Comparison of ENCODE assay signal across 20 cellular contexts in genomic region chrX:103503163-103503852, GRCh38. TPM values are rescaled to one million over a fixed set of nuclear protein-coding genes. Genes with fewer than 3 reads are reported as not detected.
DNase-seq lines count a peak whose midpoint lies in the region; ATAC-seq and TF ChIP-seq lines count a peak whose summit lies in the region.
"Had no signal": no experiment of that assay in that cellular context is flagged by ENCODE, and none has a peak within 500 bp of the region (broad histone marks: within the 10 kb centered on the region; RNA-seq: fewer than 3 reads in every experiment).

No MANE protein-coding gene starts in this region.

- H3K4me1 Mint-ChIP-seq in endodermal cell: peaks cover 4% of the 10 kb centered on the region
- H3K4me1 Mint-ChIP-seq: activated naive CD8-positive, alpha-beta T cell treated with anti-CD3 and anti-CD28 coated beads, Interleukin-2, amount 50 U/mL, for 24 hours; central memory CD8-positive, alpha-beta T cell; stimulated activated naive B cell treated with anti-CD40 and anti-IgM and Interleukin-4, amounts not matched to agents 10 μg/mL and 1 μg/mL and 100 μg/mL, for 72 hours had no signal

- H3K79me2 ChIP-seq in GM23248 (ENCODE audit: insufficient read depth): no peaks in the 10 kb centered on the region
- H3K79me2 ChIP-seq: parathyroid adenoma had no signal

- in situ Hi-C loops in GM23248 (cut with MboI): no loop called here

- H3K9ac ChIP-seq in GM23248: 0 out of 2 replicates have a peak overlapping the region, but pooled peaks have one; percentile 14
- H3K9ac ChIP-seq in endodermal cell (ENCODE audit: extremely low read depth, low read length, poor library complexity, severe bottlenecking): no peak overlapping the region
- no peak overlapping the region for H3K9ac ChIP-seq in colonic mucosa (ENCODE audit: low read depth in 2 of 2, low read length in 2 of 2)
- H3K9ac ChIP-seq: BLaER1, parathyroid adenoma had no signal

- H3K36me3 ChIP-seq in GM23248 (ENCODE audit: low read depth): no peaks in the 10 kb centered on the region
- H3K36me3 ChIP-seq in endodermal cell (ENCODE audit: control insufficient read depth, insufficient read depth, low read length): no peaks in the 10 kb centered on the region
- no peaks in the 10 kb centered on the region for H3K36me3 ChIP-seq in colonic mucosa
- H3K36me3 ChIP-seq: BLaER1, transverse colon had no signal

- 4 to 11% methylated on average over 7 to 8 of the region's 8 CpGs for WGBS in GM23248 (ENCODE audit: low coverage in 1 of 2, low lambda C conversion rate in 2 of 2, missing lambda C conversion rate in 2 of 2), 2 experiments
- 20 to 68% methylated on average over 1 to 8 of the region's 8 CpGs for WGBS in endodermal cell (ENCODE audit: insufficient coverage in 1 of 2, insufficient read length in 1 of 2), 2 experiments

- peaks cover 16% of the 10 kb centered on the region for H3K27me3 Mint-ChIP-seq in endodermal cell (ENCODE audit: insufficient read depth)
- H3K27me3 Mint-ChIP-seq: activated naive CD8-positive, alpha-beta T cell treated with anti-CD3 and anti-CD28 coated beads, Interleukin-2, amount 50 U/mL, for 24 hours; central memory CD8-positive, alpha-beta T cell; stimulated activated naive B cell treated with anti-CD40 and anti-IgM and Interleukin-4, amounts not matched to agents 10 μg/mL and 1 μg/mL and 100 μg/mL, for 72 hours had no signal

- intact Hi-C loops in colonic mucosa (cut with DNase I): no loop called here

- H3K27ac Mint-ChIP-seq in endodermal cell: peak overlapping the region; percentile 5
- H3K27ac Mint-ChIP-seq: activated naive CD8-positive, alpha-beta T cell treated with anti-CD3 and anti-CD28 coated beads, Interleukin-2, amount 50 U/mL, for 24 hours; activated T-helper 1 cell treated with anti-CD3 and anti-CD28 coated beads, Interleukin-12 subunit alpha, Interleukin-12 subunit beta, Interleukin-2, Interleukin-4 antibody, amounts not matched to agents 30 ng/mL and 10 ng/mL and 1 ng/mL, durations not matched to agents 14 hours and 24 hours and 36 hours; effector memory CD8-positive, alpha-beta T cell; stimulated activated naive B cell treated with anti-CD40 and anti-IgM and Interleukin-4, amounts not matched to agents 10 μg/mL and 1 μg/mL and 100 μg/mL, for 72 hours had no signal

- no peak overlapping the region for H3K4me3 ChIP-seq in GM23248
- H3K4me3 ChIP-seq in endodermal cell (ENCODE audit: low read length): no peak overlapping the region
- H3K4me3 ChIP-seq in retinal pigment epithelial cell (ENCODE audit: low read length): no peak overlapping the region
- no peak overlapping the region for H3K4me3 ChIP-seq in colonic mucosa
- H3K4me3 ChIP-seq: BLaER1, transverse colon had no signal

- no peaks in the 10 kb centered on the region for H3K9me3 Mint-ChIP-seq in endodermal cell
- H3K9me3 Mint-ChIP-seq: activated naive CD8-positive, alpha-beta T cell treated with anti-CD3 and anti-CD28 coated beads, Interleukin-2, amount 50 U/mL, for 24 hours; activated T-helper 1 cell treated with anti-CD3 and anti-CD28 coated beads, Interleukin-12 subunit alpha, Interleukin-12 subunit beta, Interleukin-2, Interleukin-4 antibody, amounts not matched to agents 30 ng/mL and 10 ng/mL and 1 ng/mL, durations not matched to agents 14 hours and 24 hours and 36 hours; central memory CD8-positive, alpha-beta T cell; effector memory CD8-positive, alpha-beta T cell; stimulated activated naive B cell treated with anti-CD40 and anti-IgM and Interleukin-4, amounts not matched to agents 10 μg/mL and 1 μg/mL and 100 μg/mL, for 72 hours had no signal

- H3F3A ChIP-seq in GM23248 (ENCODE audit: insufficient read depth): no peaks in the 10 kb centered on the region

- peak; percentile 54 for TF ChIP-seq CTCF in endodermal cell (conservative IDR thresholded peaks at IDR 0.05)
- peak; percentile 6 for TF ChIP-seq CTCF in retinal pigment epithelial cell (conservative IDR thresholded peaks at IDR 0.05; ENCODE audit: low read depth, low read length)
- TF ChIP-seq CTCF in colonic mucosa (IDR thresholded peaks at IDR 0.05): no peak

- H2AFZ ChIP-seq in GM23248: peak overlapping the region; percentile 65; the same call in 1 of the 2 replicates
- H2AFZ ChIP-seq: parathyroid adenoma had no signal

- peaks cover 7% of the 10 kb centered on the region for H3K36me3 Mint-ChIP-seq in endodermal cell (ENCODE audit: low read depth)
- H3K36me3 Mint-ChIP-seq: stimulated activated naive B cell treated with anti-CD40 and anti-IgM and Interleukin-4, amounts not matched to agents 10 μg/mL and 1 μg/mL and 100 μg/mL, for 72 hours had no signal

- H3K9me2 ChIP-seq in GM23248 (ENCODE audit: insufficient read depth): no peaks in the 10 kb centered on the region

- no peak for ATAC-seq in HG03045 (IDR thresholded peaks at IDR 0.05; ENCODE audit: unreplicated experiment)
- ATAC-seq in GM19351 (IDR thresholded peaks at IDR 0.05; ENCODE audit: unreplicated experiment): no peak
- ATAC-seq: activated naive CD8-positive, alpha-beta T cell treated with anti-CD3 and anti-CD28 coated beads, Interleukin-2, amount 50 U/mL, for 24 hours; effector memory CD8-positive, alpha-beta T cell; stimulated activated naive B cell treated with anti-CD40 and anti-IgM and Interleukin-4, amounts not matched to agents 10 μg/mL and 1 μg/mL and 100 μg/mL, for 72 hours had no signal

- peak; percentile 50 for DNase-seq in GM23248
- peak; percentile 26 for DNase-seq in NCI-H226
- DNase-seq in endodermal cell: peak; percentile 61
- DNase-seq in retinal pigment epithelial cell (ENCODE audit: low read depth): no peak
- no peak for DNase-seq in activated CD4-positive, alpha-beta T cell treated with anti-CD3 and anti-CD28 coated beads, Interleukin-2, amount 50 U/mL, for 48 hours
- DNase-seq in colonic mucosa: no peak
- DNase-seq: activated naive CD8-positive, alpha-beta T cell treated with anti-CD3 and anti-CD28 coated beads, Interleukin-2, amount 50 U/mL, for 24 hours; effector memory CD8-positive, alpha-beta T cell; foreskin melanocyte; MV-4-11; NCI-H69; stimulated activated naive B cell treated with anti-CD40 and anti-IgM and Interleukin-4, amounts not matched to agents 10 μg/mL and 1 μg/mL and 100 μg/mL, for 72 hours; SW 1271; transverse colon had no signal

- peak overlapping the region; percentile 12 for H3K4me2 ChIP-seq in GM23248 (ENCODE audit: unreplicated experiment)
- H3K4me2 ChIP-seq: BLaER1 had no signal

- no peak overlapping the region for H3K27ac ChIP-seq in GM23248
- no peak overlapping the region for H3K27ac ChIP-seq in endodermal cell (ENCODE audit: low read depth, low read length)
- no peak overlapping the region for H3K27ac ChIP-seq in colonic mucosa
- H3K27ac ChIP-seq: BLaER1, parathyroid adenoma, transverse colon had no signal

- H3K27me3 ChIP-seq in GM23248 (replicated peaks; ENCODE audit: insufficient read depth): no peaks in the 10 kb centered on the region
- no peaks in the 10 kb centered on the region for H3K27me3 ChIP-seq in endodermal cell (ENCODE audit: control insufficient read depth, insufficient read depth, low read length, poor library complexity, severe bottlenecking)
- no peaks in the 10 kb centered on the region for H3K27me3 ChIP-seq in colonic mucosa
- H3K27me3 ChIP-seq: BLaER1, transverse colon had no signal

- H3K4me1 ChIP-seq in GM23248 (ENCODE audit: insufficient read depth) (peaks cover 11% of the 10 kb centered on the region; the same call in 1 of the 2 replicates), endodermal cell (ENCODE audit: control insufficient read depth, insufficient read depth, low read length) (no peaks in the 10 kb centered on the region), colonic mucosa (no peaks in the 10 kb centered on the region)
- H3K4me1 ChIP-seq: BLaER1, parathyroid adenoma, transverse colon had no signal

- H3K4me3 Mint-ChIP-seq in endodermal cell: no peak overlapping the region
- H3K4me3 Mint-ChIP-seq: activated naive CD8-positive, alpha-beta T cell treated with anti-CD3 and anti-CD28 coated beads, Interleukin-2, amount 50 U/mL, for 24 hours; activated T-helper 1 cell treated with anti-CD3 and anti-CD28 coated beads, Interleukin-12 subunit alpha, Interleukin-12 subunit beta, Interleukin-2, Interleukin-4 antibody, amounts not matched to agents 30 ng/mL and 10 ng/mL and 1 ng/mL, durations not matched to agents 14 hours and 24 hours and 36 hours; central memory CD8-positive, alpha-beta T cell; effector memory CD8-positive, alpha-beta T cell; stimulated activated naive B cell treated with anti-CD40 and anti-IgM and Interleukin-4, amounts not matched to agents 10 μg/mL and 1 μg/mL and 100 μg/mL, for 72 hours had no signal

- no peaks in the 10 kb centered on the region for H4K20me1 ChIP-seq in GM23248 (ENCODE audit: insufficient read depth)
- H4K20me1 ChIP-seq: BLaER1 had no signal

- H3K9me3 ChIP-seq in GM23248 (ENCODE audit: low read depth) (no peaks in the 10 kb centered on the region), endodermal cell (ENCODE audit: control insufficient read depth, low read length) (no peaks in the 10 kb centered on the region), colonic mucosa (no peaks in the 10 kb centered on the region)
- H3K9me3 ChIP-seq: BLaER1, transverse colon had no signal

RNA-seq across cellular contexts. Expression of gene RAB40A, which starts 16.0 kb away (rescaled TPM):
- total RNA-seq in GM23248 (2014; rRNA removed; shearing (Covaris generic)): not detected in 2 replicates
- polyA plus RNA-seq in GM23248 (2016; fragmentation: Nextera tagmentation; extraction: Ambion mirVana): 0.16 and 0.34 TPM in 2 replicates
- under 1 TPM; 0.51 to 0.66 TPM for total RNA-seq in endodermal cell
- polyA plus RNA-seq in endodermal cell (2013, experiment 1 of 2): 0.21 TPM
- 0.37 TPM for polyA plus RNA-seq in endodermal cell (2013, experiment 2 of 2)
- total RNA-seq in colonic mucosa: under 1 TPM; 0.10 to 0.16 TPM

Comparison
In these comparisons a context has a peak if more than half of its experiments do, and no peak if none do; other contexts are left out.
1. DNase-seq: peak in GM23248 (single experiment), NCI-H226 (single experiment) and endodermal cell (single experiment); none in retinal pigment epithelial cell (single experiment), activated CD4-positive, alpha-beta T cell treated with anti-CD3 and anti-CD28 coated beads, Interleukin-2, amount 50 U/mL, for 48 hours (0 of 2) and colonic mucosa (single experiment).